In the genomic region with DNA sequence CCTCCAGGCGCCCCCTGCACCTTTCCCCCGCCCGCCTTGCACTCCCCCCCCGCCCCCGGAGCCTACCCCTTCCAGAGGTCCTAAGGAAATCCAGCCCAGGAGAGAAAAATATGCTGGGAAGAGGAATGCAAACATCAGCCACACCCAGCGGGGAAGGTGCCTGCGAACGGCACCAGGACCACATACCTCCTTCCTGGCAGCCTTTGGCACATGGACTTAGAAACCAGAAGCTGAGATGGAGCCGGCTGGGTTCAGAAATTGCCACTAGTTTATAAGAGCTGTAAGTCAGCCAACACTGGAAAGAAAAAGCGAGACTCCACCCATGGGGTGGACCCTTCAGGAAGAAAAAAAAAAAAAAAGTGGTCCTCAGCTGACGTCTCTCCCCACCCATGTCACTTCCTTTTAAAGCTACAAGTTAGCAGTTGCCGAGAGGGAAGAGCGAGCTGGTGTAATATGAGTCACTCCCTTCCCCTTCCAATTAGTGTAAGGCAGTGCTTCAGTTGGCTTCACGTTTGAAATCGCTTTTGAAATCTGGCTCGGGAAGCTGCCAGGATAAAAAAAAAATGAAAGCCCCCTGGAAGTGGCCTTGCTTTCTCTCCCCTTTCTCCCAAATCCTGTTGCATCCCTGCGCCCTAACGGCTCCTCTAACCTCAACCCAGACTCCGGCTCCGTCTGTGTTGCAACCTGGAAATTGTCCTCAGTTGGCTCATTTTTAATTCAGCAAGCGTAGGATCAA, we compare ENCODE assay signal across 8 cellular contexts. TPM values are rescaled to one million over a fixed set of nuclear protein-coding genes. Genes with fewer than 3 reads are reported as not detected.
A peak's percentile ranks its signal among the peaks of the same experiment; 100 is the strongest.
DNase-seq lines count a peak whose midpoint lies in the region; FAIRE-seq and TF ChIP-seq lines count a peak whose summit lies in the region.

A gene with protein sequence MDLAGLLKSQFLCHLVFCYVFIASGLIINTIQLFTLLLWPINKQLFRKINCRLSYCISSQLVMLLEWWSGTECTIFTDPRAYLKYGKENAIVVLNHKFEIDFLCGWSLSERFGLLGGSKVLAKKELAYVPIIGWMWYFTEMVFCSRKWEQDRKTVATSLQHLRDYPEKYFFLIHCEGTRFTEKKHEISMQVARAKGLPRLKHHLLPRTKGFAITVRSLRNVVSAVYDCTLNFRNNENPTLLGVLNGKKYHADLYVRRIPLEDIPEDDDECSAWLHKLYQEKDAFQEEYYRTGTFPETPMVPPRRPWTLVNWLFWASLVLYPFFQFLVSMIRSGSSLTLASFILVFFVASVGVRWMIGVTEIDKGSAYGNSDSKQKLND (minus strand): TSS at position 310 of the 736 bp plus-strand sequence. CDS start 41,848 bp downstream, outside the sequence.

- H3K9me3 Mint-ChIP-seq in mesothelial cell of epicardium, result no peaks in the 10 kb centered on the region

- peaks cover 3% of the 10 kb centered on the region for H3K4me1 ChIP-seq in NT2/D1 (ENCODE audit: insufficient read depth, insufficient read length)

- peaks cover 21% of the 10 kb centered on the region for H3K4me1 Mint-ChIP-seq in mesothelial cell of epicardium

- FAIRE-seq in endometrium (lab: Jason Lieb, UNC), result peak; percentile 97

- H3K4me3 Mint-ChIP-seq in mesothelial cell of epicardium, result peak within 1 kb of the TSS; percentile 88

- peak within 1 kb of the TSS; percentile 94 for H3K27ac Mint-ChIP-seq in mesothelial cell of epicardium

- peaks cover 5% of the 10 kb centered on the region for H3K36me3 Mint-ChIP-seq in mesothelial cell of epicardium

- DNase-seq in COR-L47 (lab: John Stamatoyannopoulos, UW), result peak; percentile 68
- DNase-seq in GM20000 (ENCODE audit: low spot score), result peak; percentile 89
- DNase-seq in HS-27A (ENCODE audit: low read depth), result peak; percentile 26
- peak; percentile 81 for DNase-seq in NT2/D1 (ENCODE audit: low read depth, low spot score)
- DNase-seq in activated CD8-positive, alpha-beta memory T cell treated with anti-CD3 and anti-CD28 coated beads for 48 hours (ENCODE audit: low read depth in 2 of 3, low spot score in 2 of 3), result peak in 2 of 3 experiments; percentile 6 to 10
- DNase-seq in mesothelial cell of epicardium (ENCODE audit: low spot score in 2 of 2, unreplicated experiment in 2 of 2), result peak; percentile 25 to 55
- DNase-seq in stimulated activated CD8-positive, alpha-beta memory T cell treated with anti-CD3 and anti-CD28 coated beads, Interleukin-2, amount 100 ng/mL, for 48 hours (ENCODE audit: low read depth in 2 of 2), result peak; percentile 10 to 19

- no peak for TF ChIP-seq CTCF in GM20000 (IDR thresholded peaks at IDR 0.05; ENCODE audit: extremely low read depth, missing control alignments)
- TF ChIP-seq CTCF in mesothelial cell of epicardium (IDR thresholded peaks at IDR 0.05; ENCODE audit: unreplicated experiment), result no peak

- H3K27me3 Mint-ChIP-seq in mesothelial cell of epicardium (ENCODE audit: low read depth), result peaks cover 1% of the 10 kb centered on the region

- H3K27me3 ChIP-seq in NT2/D1 (ENCODE audit: insufficient read depth, insufficient read length), result no peaks in the 10 kb centered on the region

- peaks cover 14% of the 10 kb centered on the region for H3K36me3 ChIP-seq in NT2/D1 (ENCODE audit: insufficient read depth, insufficient read length, low read length)

- H3K9ac ChIP-seq in NT2/D1 (ENCODE audit: insufficient read length, low read depth), result peak within 1 kb of the TSS; percentile 63

- peak within 1 kb of the TSS; percentile 59 for H3K4me3 ChIP-seq in NT2/D1 (ENCODE audit: insufficient read length, low read depth)

- no peaks in the 10 kb centered on the region for H3K9me3 ChIP-seq in NT2/D1 (ENCODE audit: insufficient read depth, low read length)

RNA-seq across cellular contexts. Expression of the gene that starts here (rescaled TPM):
- 21.5 to 23.9 TPM (median 23.7 TPM) in 3 replicates for total RNA-seq in mesothelial cell of epicardium

Comparison
In these comparisons a context has a peak if more than half of its experiments do, and no peak if none do; other contexts are left out.
1. Peak in every context shown above with its lines: DNase-seq and H3K4me3 ChIP-seq.
2. DNase-seq: peak in every context shown above with its lines; median percentile 89 in GM20000; 81 in NT2/D1; 68 in COR-L47; 40 in mesothelial cell of epicardium; 26 in HS-27A; 14 in stimulated activated CD8-positive, alpha-beta memory T cell treated with anti-CD3 and anti-CD28 coated beads, Interleukin-2, amount 100 ng/mL, for 48 hours; 8 in activated CD8-positive, alpha-beta memory T cell treated with anti-CD3 and anti-CD28 coated beads for 48 hours.